ENCODE assay signal across 21 cellular contexts in the genomic region with DNA sequence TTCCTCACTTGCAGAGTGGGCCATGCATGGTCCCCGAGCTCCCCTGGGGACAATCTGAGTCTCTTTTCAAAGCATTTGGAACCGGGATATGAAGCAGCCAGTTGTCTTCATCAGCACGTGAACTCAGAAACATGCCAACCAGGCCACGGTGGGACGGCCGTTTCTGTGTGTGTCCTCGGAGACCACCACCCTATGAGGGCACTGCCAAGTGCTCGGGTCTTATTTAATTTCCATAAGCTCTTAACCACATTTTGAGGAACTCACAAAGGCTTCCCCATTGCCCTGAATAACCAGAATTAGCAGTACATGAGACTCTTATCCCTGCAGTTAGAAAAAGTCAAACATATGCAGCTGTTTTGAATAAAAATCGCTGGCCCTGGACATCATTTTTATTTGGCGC.
DNase-seq lines count a peak whose midpoint lies in the region.
"Had no signal": no experiment of that assay in that cellular context is flagged by ENCODE, and none has a peak within 500 bp of the region (broad histone marks: within the 10 kb centered on the region; RNA-seq: fewer than 3 reads in every experiment).

No MANE protein-coding gene starts in this region.

- no peaks in the 10 kb centered on the region for H3K79me1 ChIP-seq in mesenchymal stem cell (replicated peaks; ENCODE audit: low read length, poor library complexity, severe bottlenecking)

- H3K27me3 ChIP-seq in mesenchymal stem cell (ENCODE audit: control insufficient read depth in 1 of 2, insufficient read depth in 1 of 2, low read length in 2 of 2) = no peaks in the 10 kb centered on the region
- H3K27me3 ChIP-seq in CD8-positive, alpha-beta memory T cell (ENCODE audit: insufficient read depth, low read length, poor library complexity, severe bottlenecking) = no peaks in the 10 kb centered on the region
- H3K27me3 ChIP-seq: body of pancreas, spleen had no signal

- H3K27ac Mint-ChIP-seq in CD8-positive, alpha-beta memory T cell = peak overlapping the region in 1 of 8 donors; percentile 42
- H3K27ac Mint-ChIP-seq: activated CD4-positive, alpha-beta T cell treated with anti-CD3 and anti-CD28 coated beads for 36 hours; activated T-helper 2 cell treated with anti-CD3 and anti-CD28 coated beads, Interferon-gamma antibody, Interleukin-2, Interleukin-4, amounts not matched to agents 10 μg/mL and 5 μg/mL and 100 μg/mL, durations not matched to agents 14 hours and 24 hours and 36 hours had no signal

- no peak overlapping the region for H3K4me3 Mint-ChIP-seq in CD8-positive, alpha-beta memory T cell
- H3K4me3 Mint-ChIP-seq: activated CD4-positive, alpha-beta T cell treated with anti-CD3 and anti-CD28 coated beads for 36 hours had no signal

- H3K36me3 ChIP-seq in mesenchymal stem cell (ENCODE audit: control insufficient read depth in 1 of 2, insufficient read depth in 2 of 2, low read depth in 1 of 2, low read length in 2 of 2) = peaks cover 0 to 21% of the 10 kb centered on the region in 2 experiments
- peaks cover 6% of the 10 kb centered on the region for H3K36me3 ChIP-seq in CD8-positive, alpha-beta memory T cell (ENCODE audit: insufficient read depth, low read length)

- peaks cover 10 to 39% (median 24%) of the 10 kb centered on the region in 3 donors for H3K4me1 Mint-ChIP-seq in CD8-positive, alpha-beta memory T cell

- no peak overlapping the region for H3K18ac ChIP-seq in mesenchymal stem cell (ENCODE audit: low read depth in 1 of 2, low read length in 2 of 2)

- H3K9me3 ChIP-seq in mesenchymal stem cell (ENCODE audit: control insufficient read depth, low read length) = no peaks in the 10 kb centered on the region
- H3K9me3 ChIP-seq in CD8-positive, alpha-beta memory T cell (ENCODE audit: low read length) = no peaks in the 10 kb centered on the region
- H3K9me3 ChIP-seq: body of pancreas, SK-N-SH, spleen had no signal

- H2BK15ac ChIP-seq in mesenchymal stem cell (ENCODE audit: low read depth, poor library complexity, severe bottlenecking) = no peak overlapping the region

- no peak overlapping the region for H3K4me3 ChIP-seq in mesenchymal stem cell (ENCODE audit: insufficient read depth in 1 of 2, low read depth in 1 of 2, low read length in 2 of 2)
- no peak overlapping the region for H3K4me3 ChIP-seq in CD8-positive, alpha-beta memory T cell (ENCODE audit: low read length)
- H3K4me3 ChIP-seq: body of pancreas, spleen had no signal

- H3K27ac ChIP-seq in mesenchymal stem cell (ENCODE audit: low read length, poor library complexity, severe bottlenecking) = no peak overlapping the region
- no peak overlapping the region for H3K27ac ChIP-seq in CD8-positive, alpha-beta memory T cell (ENCODE audit: low read depth, low read length)
- H3K27ac ChIP-seq: body of pancreas had no signal

- no peak overlapping the region for H2BK5ac ChIP-seq in mesenchymal stem cell (ENCODE audit: low read depth, low read length, poor library complexity, severe bottlenecking)

- no peak overlapping the region for H3K14ac ChIP-seq in mesenchymal stem cell (ENCODE audit: low read length in 2 of 2)

- no peak overlapping the region for H2BK12ac ChIP-seq in mesenchymal stem cell (ENCODE audit: low read length in 2 of 2)

- WGBS in mesenchymal stem cell = 94% methylated on average over 10 of the region's 10 CpGs

- no peak overlapping the region for H3K4me2 ChIP-seq in mesenchymal stem cell (ENCODE audit: low read length, poor library complexity, severe bottlenecking)
- H3K4me2 ChIP-seq: SK-N-SH had no signal

- POLR2A ChIA-PET in CD8-positive, alpha-beta memory T cell (lab: Charles Lee) = no interaction called here

- H3K36me3 Mint-ChIP-seq in CD8-positive, alpha-beta memory T cell = peaks cover 6 to 53% (median 7%) of the 10 kb centered on the region in 3 donors

- H3K23ac ChIP-seq in mesenchymal stem cell (ENCODE audit: low read length in 2 of 2) = no peak overlapping the region

- CTCF ChIA-PET in CD8-positive, alpha-beta memory T cell (lab: Charles Lee) = interaction anchor here (0.8 to 3.8 kb wide), 5 partner anchors 8 to 290 kb away, joined by 3 to 18 read pairs (median 4); no protein-coding TSS in a partner anchor

- no peak overlapping the region for H4K8ac ChIP-seq in mesenchymal stem cell (ENCODE audit: low read length)

- no peak overlapping the region for H2AFZ ChIP-seq in mesenchymal stem cell (ENCODE audit: low read depth, low read length)

- no peak overlapping the region for H3K9ac ChIP-seq in mesenchymal stem cell (ENCODE audit: low read length)
- H3K9ac ChIP-seq: SK-N-SH had no signal

- H3K27me3 Mint-ChIP-seq in CD8-positive, alpha-beta memory T cell = no peaks in the 10 kb centered on the region
- H3K27me3 Mint-ChIP-seq: activated CD4-positive, alpha-beta T cell treated with anti-CD3 and anti-CD28 coated beads for 36 hours had no signal

- H3K4ac ChIP-seq in mesenchymal stem cell (ENCODE audit: low read depth in 1 of 2, low read length in 2 of 2) = no peak overlapping the region

- H2AK5ac ChIP-seq in mesenchymal stem cell (ENCODE audit: low read length, severe bottlenecking) = no peak overlapping the region

- H4K91ac ChIP-seq in mesenchymal stem cell (ENCODE audit: low read length) = no peak overlapping the region

- H3K9me3 Mint-ChIP-seq in CD8-positive, alpha-beta memory T cell = no peaks in the 10 kb centered on the region
- H3K9me3 Mint-ChIP-seq: activated T-helper 2 cell treated with anti-CD3 and anti-CD28 coated beads, Interferon-gamma antibody, Interleukin-2, Interleukin-4, amounts not matched to agents 10 μg/mL and 5 μg/mL and 100 μg/mL, durations not matched to agents 14 hours and 24 hours and 36 hours had no signal

- no peak overlapping the region for H2BK120ac ChIP-seq in mesenchymal stem cell (ENCODE audit: low read depth, low read length)

- DNase-seq in Ammon's horn (ENCODE audit: low spot score) (peak; percentile 42), GF-D8 (lab: John Stamatoyannopoulos, UW) (peak; percentile 38), SIG-M5 treated with dmso at 0.1 percent for 504 hours (lab: John Stamatoyannopoulos, UW; ENCODE audit: unreplicated experiment) (peak; percentile 39), mucosa of gallbladder (ENCODE audit: low spot score) (peak; percentile 21), mesenchymal stem cell (no peak), A172 (ENCODE audit: low spot score) (no peak)
- DNase-seq in stimulated activated CD4-positive, alpha-beta T cell treated with anti-CD3 and anti-CD28 coated beads, Interleukin-4, amount 100 ng/mL, for 24 hours = no peak
- no peak for DNase-seq in CD8-positive, alpha-beta memory T cell
- DNase-seq: ACHN, IMR-90, MM.1S, NCI-H187 treated with DMSO at 0.1 percent for 48 hours, NCI-H2227 treated with DMSO at 0.1 percent for 48 hours, NCI-H82, SK-N-SH, spleen, substantia nigra, T1000 had no signal

- H3K4me1 ChIP-seq in mesenchymal stem cell (ENCODE audit: control insufficient read depth, insufficient read depth, low read depth, low read length) = peaks cover 12% of the 10 kb centered on the region
- peaks cover 14% of the 10 kb centered on the region for H3K4me1 ChIP-seq in CD8-positive, alpha-beta memory T cell (ENCODE audit: insufficient read depth, low read length)

Comparison
In these comparisons a context has a peak if more than half of its experiments do, and no peak if none do; other contexts are left out.
1. DNase-seq: peak in Ammon's horn (single experiment), GF-D8 (single experiment), SIG-M5 treated with dmso at 0.1 percent for 504 hours (single experiment) and mucosa of gallbladder (single experiment); none in mesenchymal stem cell (single experiment), stimulated activated CD4-positive, alpha-beta T cell treated with anti-CD3 and anti-CD28 coated beads, Interleukin-4, amount 100 ng/mL, for 24 hours (single experiment), A172 (single experiment) and CD8-positive, alpha-beta memory T cell (0 of 5).